In genomic region chr9:68780735-68781134, GRCh38 we compare ENCODE assay signal across 9 cellular contexts.
DNase-seq lines count a peak whose midpoint lies in the region; ATAC-seq and TF ChIP-seq lines count a peak whose summit lies in the region.
"Had no signal": no experiment of that assay in that cellular context is flagged by ENCODE, and none has a peak within 500 bp of the region (broad histone marks: within the 10 kb centered on the region; RNA-seq: fewer than 3 reads in every experiment).

No MANE protein-coding gene starts in this region.

- CTCF ChIA-PET in PC-9 (lab: Charles Lee), result no interaction called here

- peak; percentile 42 for DNase-seq in GM12865 (ENCODE audit: low read depth)
- DNase-seq in PC-9, result no peak
- DNase-seq in fibroblast of peridontal ligament (ENCODE audit: extremely low read depth), result peak; percentile 20
- DNase-seq in NOMO-1 (lab: John Stamatoyannopoulos, UW; ENCODE audit: unreplicated experiment in 2 of 2), result no peak
- no peak for DNase-seq in UCSD-AML1 (lab: John Stamatoyannopoulos, UW; ENCODE audit: unreplicated experiment)
- no peak for DNase-seq in omental fat pad (ENCODE audit: low spot score)
- no peak for DNase-seq in chondrocyte (ENCODE audit: low spot score)

- H3K36me3 Mint-ChIP-seq in chondrocyte (ENCODE audit: low read depth), result no peaks in the 10 kb centered on the region

- intact Hi-C loops in PC-9 (cut with micrococcal nuclease; ENCODE audit: unreplicated experiment), result no loop called here

- no peak overlapping the region for H3K4me3 Mint-ChIP-seq in chondrocyte (ENCODE audit: unreplicated experiment)
- H3K4me3 Mint-ChIP-seq: activated B cell treated with CpG ODN at 0.5 μM for 24 hours had no signal

- H3K27ac Mint-ChIP-seq in chondrocyte (ENCODE audit: unreplicated experiment), result no peak overlapping the region
- H3K27ac Mint-ChIP-seq: activated B cell treated with CpG ODN at 0.5 μM for 24 hours had no signal

- peak overlapping the region; percentile 100 for H2AFZ ChIP-seq in PC-9

- H3K79me2 ChIP-seq in PC-9 (ENCODE audit: low read depth), result 0 out of 2 replicates have a peak, but pooled peaks cover 12% of the 10 kb centered on the region

- no peaks in the 10 kb centered on the region for H3K27me3 Mint-ChIP-seq in chondrocyte (ENCODE audit: low read depth)
- H3K27me3 Mint-ChIP-seq: activated B cell treated with CpG ODN at 0.5 μM for 24 hours had no signal

- no peak overlapping the region for H3K27ac ChIP-seq in PC-9
- peak overlapping the region; percentile 92 for H3K27ac ChIP-seq in skeletal muscle tissue (ENCODE audit: low read depth, low read length)

- H3K9ac ChIP-seq in skeletal muscle tissue (ENCODE audit: low read depth in 1 of 3, low read length in 3 of 3), result peak overlapping the region; percentile 94 to 96 (median 95)

- H3K9me3 ChIP-seq in PC-9 (ENCODE audit: insufficient read depth, low read depth) (no peaks in the 10 kb centered on the region), skeletal muscle tissue (ENCODE audit: control insufficient read depth in 3 of 3, low read length in 3 of 3) (no peaks in the 10 kb centered on the region)

- no peaks in the 10 kb centered on the region for H4K20me1 ChIP-seq in PC-9 (ENCODE audit: insufficient read depth)

- H3K4me1 ChIP-seq in PC-9 (replicated peaks; ENCODE audit: insufficient read depth), result peaks cover 10% of the 10 kb centered on the region
- H3K4me1 ChIP-seq in skeletal muscle tissue (ENCODE audit: control insufficient read depth in 3 of 3, insufficient read depth in 3 of 3, low read length in 3 of 3), result peaks cover 38 to 53% (median 52%) of the 10 kb centered on the region in 3 donors

- H3K4me3 ChIP-seq in GM12865 (ENCODE audit: low read depth, low read length), result peak overlapping the region; percentile 75
- H3K4me3 ChIP-seq in PC-9, result peak overlapping the region; percentile 78
- H3K4me3 ChIP-seq in skeletal muscle tissue (ENCODE audit: low read length in 3 of 3), result peak overlapping the region; percentile 93 to 96 (median 96)

- H3K9me3 Mint-ChIP-seq in chondrocyte (ENCODE audit: low read depth), result no peaks in the 10 kb centered on the region
- H3K9me3 Mint-ChIP-seq: activated B cell treated with CpG ODN at 0.5 μM for 24 hours had no signal

- no peaks in the 10 kb centered on the region for H3K36me3 ChIP-seq in PC-9 (ENCODE audit: low read depth)
- no peaks in the 10 kb centered on the region for H3K36me3 ChIP-seq in skeletal muscle tissue (ENCODE audit: control insufficient read depth in 3 of 3, insufficient read depth in 3 of 3, low read length in 3 of 3)

- H3K27me3 ChIP-seq in PC-9 (ENCODE audit: insufficient read depth, low read depth) (no peaks in the 10 kb centered on the region), skeletal muscle tissue (ENCODE audit: control insufficient read depth in 3 of 3, insufficient read depth in 3 of 3, low read length in 3 of 3) (no peaks in the 10 kb centered on the region)

- peak overlapping the region; percentile 92 for H3K4me2 ChIP-seq in PC-9

- POLR2A ChIA-PET in PC-9 (lab: Charles Lee; ENCODE audit: unreplicated experiment), result no interaction called here

- H3F3A ChIP-seq in PC-9 (ENCODE audit: insufficient read depth, low read depth), result no peaks in the 10 kb centered on the region; the same call in 1 of the 2 replicates

- TF ChIP-seq CTCF in GM12865 (IDR thresholded peaks at IDR 0.05; ENCODE audit: insufficient read depth, low read depth, low read length, missing control alignments) (no peak), PC-9 (conservative IDR thresholded peaks at IDR 0.05) (no peak), omental fat pad (IDR thresholded peaks at IDR 0.05) (no peak), chondrocyte (IDR thresholded peaks at IDR 0.05) (no peak)

- no peaks in the 10 kb centered on the region for H3K9me2 ChIP-seq in PC-9 (ENCODE audit: insufficient read depth)

- BruUV-seq in PC-9 (replicated peaks; lab: Mats Ljungman, UMichigan), result TSS peak; percentile 79

- H3K4me1 Mint-ChIP-seq in chondrocyte (ENCODE audit: low read depth), result peaks cover 6% of the 10 kb centered on the region

- no peak for ATAC-seq in omental fat pad (ENCODE audit: low FRiP score)

Comparison
In these comparisons a context has a peak if more than half of its experiments do, and no peak if none do; other contexts are left out.
1. DNase-seq: peak in GM12865 (single experiment) and fibroblast of peridontal ligament (single experiment); none in PC-9 (0 of 2), NOMO-1 (0 of 2), UCSD-AML1 (single experiment), omental fat pad (single experiment) and chondrocyte (single experiment).
2. Peak in every context shown above with its lines, with median percentiles within 50 percentile points of each other: H3K4me3 ChIP-seq.